In the genomic region with DNA sequence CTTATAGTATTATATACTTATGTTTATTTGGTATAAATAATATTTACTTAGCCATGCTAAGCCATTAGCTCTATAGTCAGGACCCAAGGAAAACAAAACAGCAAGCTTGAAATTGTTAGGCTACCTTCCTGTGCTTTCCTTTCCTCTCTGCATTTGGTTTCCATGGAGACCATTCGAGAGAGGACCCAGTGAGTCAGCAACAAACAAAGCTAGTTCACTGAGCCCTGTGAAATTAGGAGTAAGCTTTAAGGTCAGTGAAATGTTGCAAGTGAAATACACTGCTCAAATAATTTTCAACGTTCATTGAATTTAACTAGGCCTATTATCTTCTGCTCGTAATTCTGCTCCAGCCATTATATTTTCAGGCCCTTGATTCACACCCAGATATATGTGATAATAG, we compare ENCODE assay signal across 8 cellular contexts. TPM values are rescaled to one million over a fixed set of nuclear protein-coding genes. Genes with fewer than 3 reads are reported as not detected.
DNase-seq lines count a peak whose midpoint lies in the region; ATAC-seq, FAIRE-seq and TF ChIP-seq lines count a peak whose summit lies in the region.

No MANE protein-coding gene starts in this region.

- POLR2A ChIA-PET in endothelial cell of umbilical vein (lab: Charles Lee): no interaction called here

- H3K9ac ChIP-seq in GM23248 (no peak overlapping the region), endothelial cell of umbilical vein (replicated peaks; ENCODE audit: extremely low read depth, insufficient read depth, low read length) (no peak overlapping the region)

- BruUV-seq in endothelial cell of umbilical vein (replicated peaks; lab: Mats Ljungman, UMichigan): no TSS peak

- in situ Hi-C loops in GM23248 (cut with MboI): no loop called here

- WGBS in GM23248 (ENCODE audit: low coverage in 1 of 2, low lambda C conversion rate in 2 of 2, missing lambda C conversion rate in 2 of 2), 2 experiments: 11 to 12% methylated on average over 3 of the region's 3 CpGs
- WGBS in pancreas, 2 donors: 39 to 42% methylated on average over 3 of the region's 3 CpGs

- H4K20me1 ChIP-seq in GM23248 (ENCODE audit: insufficient read depth) (no peaks in the 10 kb centered on the region), endothelial cell of umbilical vein (replicated peaks; ENCODE audit: control insufficient read depth, extremely low read depth, insufficient read depth, low read length) (no peaks in the 10 kb centered on the region)

- TF ChIP-seq POLR2A in endothelial cell of umbilical vein (IDR thresholded peaks at IDR 0.05; ENCODE audit: low read depth, low read length): no peak

- H3K4me2 ChIP-seq in GM23248 (ENCODE audit: unreplicated experiment): no peak overlapping the region
- no peak overlapping the region for H3K4me2 ChIP-seq in endothelial cell of umbilical vein (ENCODE audit: insufficient read depth, low read length)

- TF ChIP-seq CTCF in endothelial cell of umbilical vein (IDR thresholded peaks at IDR 0.05; ENCODE audit: extremely low read depth in 1 of 2, insufficient read depth in 1 of 2, low read depth in 1 of 2, low read length in 2 of 2) (no peak), pancreas (IDR thresholded peaks at IDR 0.05) (no peak)

- no peaks in the 10 kb centered on the region for H3K9me3 ChIP-seq in GM23248 (ENCODE audit: low read depth)
- H3K9me3 ChIP-seq in endothelial cell of umbilical vein (replicated peaks; ENCODE audit: control insufficient read depth, insufficient read depth, low read length): no peaks in the 10 kb centered on the region
- H3K9me3 ChIP-seq in pancreas: no peaks in the 10 kb centered on the region

- ATAC-seq in pancreas (peak in 3 of 4 donors; percentile 34 to 90 (median 73)), GM21390 (IDR thresholded peaks at IDR 0.05; ENCODE audit: unreplicated experiment) (no peak)

- peaks cover under 1% of the 10 kb centered on the region for H3K9me1 ChIP-seq in endothelial cell of umbilical vein (replicated peaks; ENCODE audit: control insufficient read depth, extremely low read depth, insufficient read depth, low read length)

- H3K27me3 ChIP-seq in GM23248 (replicated peaks; ENCODE audit: insufficient read depth): no peaks in the 10 kb centered on the region
- H3K27me3 ChIP-seq in endothelial cell of umbilical vein (ENCODE audit: control insufficient read depth in 2 of 2, insufficient read depth in 2 of 2, low read length in 2 of 2): no peaks in the 10 kb centered on the region
- no peaks in the 10 kb centered on the region for H3K27me3 ChIP-seq in pancreas

- no peaks in the 10 kb centered on the region for H3F3A ChIP-seq in GM23248 (ENCODE audit: insufficient read depth)

- H3K9me2 ChIP-seq in GM23248 (ENCODE audit: insufficient read depth): no peaks in the 10 kb centered on the region

- dilution Hi-C loops in endothelial cell of umbilical vein (cut with MboI; ENCODE audit: extremely low pct_ligation_motif_present, low sequenced_read_pairs): no loop called here

- H3K36me3 ChIP-seq in GM23248 (ENCODE audit: low read depth) (no peaks in the 10 kb centered on the region), endothelial cell of umbilical vein (ENCODE audit: control insufficient read depth in 2 of 2, extremely low read depth in 1 of 2, insufficient read depth in 2 of 2, low read length in 2 of 2) (no peaks in the 10 kb centered on the region), pancreas (no peaks in the 10 kb centered on the region)

- DNase-seq in GM23248 (peak; percentile 77), NCI-H2196 treated with DMSO at 0.1 percent for 48 hours (lab: John Stamatoyannopoulos, UW; ENCODE audit: unreplicated experiment) (peak; percentile 61), endothelial cell of umbilical vein (ENCODE audit: low read depth, low spot score) (peak; percentile 83), pancreas (no peak), SKM-1 (lab: John Stamatoyannopoulos, UW; ENCODE audit: unreplicated experiment) (no peak)
- no peak for DNase-seq in stimulated activated naive CD4-positive, alpha-beta T cell (lab: John Stamatoyannopoulos, UW)
- no peak for DNase-seq in stimulated activated CD4-positive, alpha-beta T cell treated with anti-CD3 and anti-CD28 coated beads, Interleukin-2, amount 100 ng/mL, for 48 hours

- intact Hi-C loops in endothelial cell of umbilical vein (cut with micrococcal nuclease): loop anchor here (2.0 kb wide), 1 partner anchor 59 kb away; a partner anchor contains a TSS
- intact Hi-C loops in pancreas (cut with DNase I): no loop called here

- H3K79me2 ChIP-seq in GM23248 (ENCODE audit: insufficient read depth) (no peaks in the 10 kb centered on the region), endothelial cell of umbilical vein (ENCODE audit: control insufficient read depth, insufficient read depth, low read length) (no peaks in the 10 kb centered on the region)

- H2AFZ ChIP-seq in GM23248 (no peak overlapping the region), endothelial cell of umbilical vein (ENCODE audit: low read depth, low read length) (no peak overlapping the region)

- H3K27ac ChIP-seq in GM23248 (no peak overlapping the region), endothelial cell of umbilical vein (ENCODE audit: insufficient read depth, low read depth, low read length) (no peak overlapping the region), pancreas (no peak overlapping the region)

- H3K4me3 ChIP-seq in GM23248: no peak overlapping the region
- H3K4me3 ChIP-seq in endothelial cell of umbilical vein (replicated peaks in 1 of 3; ENCODE audit: insufficient read depth in 1 of 3, low read depth in 1 of 3, low read length in 3 of 3): no peak overlapping the region
- H3K4me3 ChIP-seq in pancreas: no peak overlapping the region

- H3K4me1 ChIP-seq in GM23248 (ENCODE audit: insufficient read depth): no peaks in the 10 kb centered on the region
- peaks cover 5% of the 10 kb centered on the region for H3K4me1 ChIP-seq in endothelial cell of umbilical vein (ENCODE audit: control insufficient read depth, extremely low read depth, insufficient read depth, low read length)
- no peaks in the 10 kb centered on the region for H3K4me1 ChIP-seq in pancreas

- CTCF ChIA-PET in endothelial cell of umbilical vein (lab: Charles Lee): interaction anchor here (0.7 to 3.1 kb wide), 13 partner anchors 10 to 200 kb away, joined by 3 to 23 read pairs (median 4); a partner anchor contains a TSS

- peak; percentile 92 for FAIRE-seq in endothelial cell of umbilical vein (lab: Jason Lieb, UNC)
- FAIRE-seq in pancreas (lab: Jason Lieb, UNC): no peak

TF ChIP-seq in endothelial cell of umbilical vein, 7 proteins besides CTCF, POLR2A, EP300 and RAD21:
- TF ChIP-seq, protein P1, sequence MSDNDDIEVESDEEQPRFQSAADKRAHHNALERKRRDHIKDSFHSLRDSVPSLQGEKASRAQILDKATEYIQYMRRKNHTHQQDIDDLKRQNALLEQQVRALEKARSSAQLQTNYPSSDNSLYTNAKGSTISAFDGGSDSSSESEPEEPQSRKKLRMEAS (IDR thresholded peaks at IDR 0.05; ENCODE audit: insufficient read depth, insufficient read length): no peak
- TF ChIP-seq POLR2AphosphoS5 (IDR thresholded peaks at IDR 0.05; ENCODE audit: insufficient read depth, low read depth, low read length) (no peak), EZH2 (IDR thresholded peaks at IDR 0.05; ENCODE audit: borderline replicate concordance, low read depth, low read length, severe bottlenecking) (no peak), FOS (IDR thresholded peaks at IDR 0.05; ENCODE audit: borderline replicate concordance, insufficient read depth, low read length) (peak; percentile 36), GATA2 (IDR thresholded peaks at IDR 0.05; ENCODE audit: insufficient read depth, insufficient read length, low read depth, low read length) (no peak), JUN (IDR thresholded peaks at IDR 0.05; ENCODE audit: borderline replicate concordance, insufficient read depth, insufficient read length, low read depth) (peak; percentile 4), MYC (IDR thresholded peaks at IDR 0.05; ENCODE audit: low read depth, low read length) (no peak)
TF ChIP-seq in endothelial cell of umbilical vein: peak in this region for 2.

RNA-seq across cellular contexts. Expression of a gene that starts 9.1 kb away (rescaled TPM):
- total RNA-seq in GM23248 (2014; rRNA removed; shearing (Covaris generic)): not detected in 2 replicates
- not detected in 2 replicates for polyA plus RNA-seq in GM23248 (2016; fragmentation: Nextera tagmentation; extraction: Ambion mirVana)
- not detected in 2 replicates for total RNA-seq in endothelial cell of umbilical vein
- not detected in 2 replicates for polyA plus RNA-seq in endothelial cell of umbilical vein
- not detected in 2 replicates for polyA plus RNA-seq in endothelial cell of umbilical vein (2011; cell fraction: cytosol; rRNA removed)
- polyA plus RNA-seq in endothelial cell of umbilical vein (2011; cell fraction: nucleus; rRNA removed): not detected in 2 replicates
- not detected in 2 replicates for polyA plus RNA-seq in endothelial cell of umbilical vein (2012)
- polyA minus RNA-seq in endothelial cell of umbilical vein: not detected in 2 replicates
- polyA minus RNA-seq in endothelial cell of umbilical vein (2011; cell fraction: cytosol; rRNA and poly(A)+ RNA removed): not detected
- polyA minus RNA-seq in endothelial cell of umbilical vein (2011; cell fraction: nucleus; rRNA and poly(A)+ RNA removed): not detected in 2 replicates
- not detected for total RNA-seq in pancreas
- polyA plus RNA-seq in pancreas: not detected

RNA-seq across cellular contexts. Expression of a gene that starts 58.8 kb away (rescaled TPM):
- total RNA-seq in GM23248 (2014; rRNA removed; shearing (Covaris generic)): 4.3 and 8.2 TPM in 2 replicates
- 7.4 and 7.5 TPM in 2 replicates for polyA plus RNA-seq in GM23248 (2016; fragmentation: Nextera tagmentation; extraction: Ambion mirVana)
- total RNA-seq in endothelial cell of umbilical vein: 11.6 and 14.3 TPM in 2 replicates
- polyA plus RNA-seq in endothelial cell of umbilical vein: 7.0 and 9.1 TPM in 2 replicates
- polyA plus RNA-seq in endothelial cell of umbilical vein (2011; cell fraction: cytosol; rRNA removed): 9.7 and 10.3 TPM in 2 replicates
- polyA plus RNA-seq in endothelial cell of umbilical vein (2011; cell fraction: nucleus; rRNA removed): 18.4 and 18.6 TPM in 2 replicates
- polyA plus RNA-seq in endothelial cell of umbilical vein (2012): 30.0 and 65.1 TPM in 2 replicates
- polyA minus RNA-seq in endothelial cell of umbilical vein: 10.7 and 11.6 TPM in 2 replicates
- 48.4 TPM for polyA minus RNA-seq in endothelial cell of umbilical vein (2011; cell fraction: cytosol; rRNA and poly(A)+ RNA removed)
- 7.2 and 10.2 TPM in 2 replicates for polyA minus RNA-seq in endothelial cell of umbilical vein (2011; cell fraction: nucleus; rRNA and poly(A)+ RNA removed)
- total RNA-seq in pancreas: 10 to 100 TPM in 5 of 6 donors, 1 to 10 TPM in 1; 9.6 to 28.7 (median 15.6) TPM
- 10 to 100 TPM; 12.1 to 27.9 TPM for polyA plus RNA-seq in pancreas

Comparison
In these comparisons a context has a peak if more than half of its experiments do, and no peak if none do; other contexts are left out.
1. DNase-seq: peak in GM23248 (single experiment), NCI-H2196 treated with DMSO at 0.1 percent for 48 hours (single experiment) and endothelial cell of umbilical vein (single experiment); none in pancreas (0 of 6), stimulated activated naive CD4-positive, alpha-beta T cell (0 of 6), stimulated activated CD4-positive, alpha-beta T cell treated with anti-CD3 and anti-CD28 coated beads, Interleukin-2, amount 100 ng/mL, for 48 hours (0 of 2) and SKM-1 (single experiment).